Comparison of ENCODE assay signal across 22 cellular contexts in genomic region chr4:148215202-148215601, GRCh38.
DNase-seq lines count a peak whose midpoint lies in the region; ATAC-seq and TF ChIP-seq lines count a peak whose summit lies in the region.
"Had no signal": no experiment of that assay in that cellular context is flagged by ENCODE, and none has a peak within 500 bp of the region (broad histone marks: within the 10 kb centered on the region; RNA-seq: fewer than 3 reads in every experiment).

No MANE protein-coding gene starts in this region.

- H3K23me2 ChIP-seq in H9 (ENCODE audit: insufficient read length, low read depth, low read length, poor library complexity, severe bottlenecking), result no peaks in the 10 kb centered on the region

- no peaks in the 10 kb centered on the region for H3K79me1 ChIP-seq in H9 (ENCODE audit: insufficient read depth, low read depth, low read length, poor library complexity, severe bottlenecking)

- H3K56ac ChIP-seq in H9 (ENCODE audit: insufficient read length, low read depth, low read length), result no peak overlapping the region

- H3K4me3 ChIP-seq in heart left ventricle (peak overlapping the region in 1 of 12 donors; percentile 11), muscle layer of colon (ENCODE audit: low read depth in 1 of 2, low read length in 2 of 2) (peak overlapping the region in 1 of 2 donors; percentile 4), thyroid gland (replicated peaks in 1 of 3) (no peak overlapping the region)
- H3K4me3 ChIP-seq: cardiac muscle cell, neural progenitor cell had no signal

- H2BK12ac ChIP-seq in H9 (ENCODE audit: insufficient read length, low read depth, low read length), result no peak overlapping the region

- no peaks in the 10 kb centered on the region for H3K4me1 Mint-ChIP-seq in H9
- peaks cover 13% of the 10 kb centered on the region for H3K4me1 Mint-ChIP-seq in activated CD4-positive, alpha-beta T cell treated with anti-CD3 and anti-CD28 coated beads, Interleukin-2, amount 10 ng/mL, durations not matched to agents 24 days and 14 days

- H4K8ac ChIP-seq in H9 (replicated peaks; ENCODE audit: insufficient read length, low read depth, low read length), result no peak overlapping the region

- no peak overlapping the region for H3K23ac ChIP-seq in H9 (ENCODE audit: insufficient read length, low read depth, low read length)

- no peak overlapping the region for H3K4me2 ChIP-seq in H9 (ENCODE audit: insufficient read depth, insufficient read length, low read length)
- H3K4me2 ChIP-seq: neural progenitor cell had no signal

- no peaks in the 10 kb centered on the region for H4K20me1 ChIP-seq in H9 (ENCODE audit: control insufficient read depth, insufficient read depth, insufficient read length)

- no peaks in the 10 kb centered on the region for H3K9me3 Mint-ChIP-seq in H9
- H3K9me3 Mint-ChIP-seq in activated CD4-positive, alpha-beta T cell treated with anti-CD3 and anti-CD28 coated beads, Interleukin-2, amount 10 ng/mL, durations not matched to agents 24 days and 14 days, result peaks cover 4% of the 10 kb centered on the region
- H3K9me3 Mint-ChIP-seq: activated CD8-positive, alpha-beta T cell treated with anti-CD3 and anti-CD28 coated beads for 36 hours; activated naive CD4-positive, alpha-beta T cell treated with anti-CD3 and anti-CD28 coated beads, Interleukin-2, amount 50 U/mL, for 72 hours; endodermal cell; memory B cell; neural progenitor cell had no signal

- DNase-seq in astrocyte of the hippocampus (ENCODE audit: low read depth, low spot score), result peak; percentile 8
- DNase-seq in heart left ventricle, result peak in 1 of 5 donors; percentile 34
- DNase-seq in thyroid gland, result peak; percentile 32 to 41
- no peak for DNase-seq in iPS-NIHi11 (ENCODE audit: low spot score)
- no peak for DNase-seq in H9
- no peak for DNase-seq in activated CD4-positive, alpha-beta T cell treated with anti-CD3 and anti-CD28 coated beads, Interleukin-2, amount 10 ng/mL, durations not matched to agents 24 days and 14 days
- DNase-seq: activated CD8-positive, alpha-beta T cell treated with anti-CD3 and anti-CD28 coated beads for 36 hours; activated T-cell treated with anti-CD3 and anti-CD28 coated beads, Interleukin-2, amount 50 U/mL, for 48 hours; AML-193; COR-L47; endodermal cell; NCI-H1694 treated with DMSO at 0.1 percent for 48 hours; NCI-H345; SHP77 treated with DMSO at 0.1 percent for 48 hours; WERI-Rb-1 had no signal

- H3K27me3 Mint-ChIP-seq in H9 (ENCODE audit: low read depth), result no peaks in the 10 kb centered on the region
- no peaks in the 10 kb centered on the region for H3K27me3 Mint-ChIP-seq in activated CD4-positive, alpha-beta T cell treated with anti-CD3 and anti-CD28 coated beads, Interleukin-2, amount 10 ng/mL, durations not matched to agents 24 days and 14 days
- H3K27me3 Mint-ChIP-seq: activated CD8-positive, alpha-beta T cell treated with anti-CD3 and anti-CD28 coated beads for 36 hours; memory B cell had no signal

- no peaks in the 10 kb centered on the region for H3K36me3 Mint-ChIP-seq in H9 (ENCODE audit: insufficient read depth in 1 of 3, low read depth in 3 of 3)
- H3K36me3 Mint-ChIP-seq in activated CD4-positive, alpha-beta T cell treated with anti-CD3 and anti-CD28 coated beads, Interleukin-2, amount 10 ng/mL, durations not matched to agents 24 days and 14 days (ENCODE audit: low read depth), result no peaks in the 10 kb centered on the region
- H3K36me3 Mint-ChIP-seq: activated naive CD4-positive, alpha-beta T cell treated with anti-CD3 and anti-CD28 coated beads, Interleukin-2, amount 50 U/mL, for 72 hours; neural progenitor cell had no signal

- TF ChIP-seq POLR2A in heart left ventricle (IDR thresholded peaks at IDR 0.05) (no peak), thyroid gland (IDR thresholded peaks at IDR 0.05) (no peak)

- intact Hi-C loops in heart left ventricle (cut with DNase I) (loop anchor here in 1 of 10 donors (5.0 kb wide), 1 partner anchor 227 kb away; the partner anchor contains the start of gene NR3C2), thyroid gland (cut with DNase I) (no loop called here)
- intact Hi-C loops in activated CD4-positive, alpha-beta T cell treated with anti-CD3 and anti-CD28 coated beads, Interleukin-2, amount 10 ng/mL, durations not matched to agents 24 days and 14 days (cut with micrococcal nuclease), result no loop called here

- H3K4me3 Mint-ChIP-seq in H9, result no peak overlapping the region
- H3K4me3 Mint-ChIP-seq in activated CD4-positive, alpha-beta T cell treated with anti-CD3 and anti-CD28 coated beads, Interleukin-2, amount 10 ng/mL, durations not matched to agents 24 days and 14 days, result no peak overlapping the region
- H3K4me3 Mint-ChIP-seq: activated CD8-positive, alpha-beta T cell treated with anti-CD3 and anti-CD28 coated beads for 36 hours; endodermal cell; memory B cell; neural progenitor cell had no signal

- H2AK5ac ChIP-seq in H9 (ENCODE audit: insufficient read length, low read length), result no peak overlapping the region

- no peaks in the 10 kb centered on the region for H3K79me2 ChIP-seq in H9 (ENCODE audit: insufficient read depth, low read length)

- H3K36me3 ChIP-seq in heart left ventricle, result no peaks in the 10 kb centered on the region
- no peaks in the 10 kb centered on the region for H3K36me3 ChIP-seq in muscle layer of colon (ENCODE audit: insufficient read depth, low read length)
- no peaks in the 10 kb centered on the region for H3K36me3 ChIP-seq in thyroid gland
- H3K36me3 ChIP-seq: cardiac muscle cell, neural progenitor cell, WERI-Rb-1 had no signal

- 36 to 42% (median 39%) methylated on average over 3 of the region's 3 CpGs for WGBS in heart left ventricle, 4 donors
- 33 to 35% methylated on average over 3 of the region's 3 CpGs for WGBS in thyroid gland, 2 donors
- no CpG with 5 or more reads among the region's 3 CpGs for WGBS in H9 (ENCODE audit: extremely low coverage, insufficient read length, low lambda C conversion rate)

- no peak overlapping the region for H3K14ac ChIP-seq in H9 (ENCODE audit: insufficient read depth, low read length)

- H2BK5ac ChIP-seq in H9 (ENCODE audit: insufficient read length, low read length), result no peak overlapping the region

- no peaks in the 10 kb centered on the region for H3K9me3 ChIP-seq in heart left ventricle
- H3K9me3 ChIP-seq in muscle layer of colon (ENCODE audit: low read length), result no peaks in the 10 kb centered on the region
- H3K9me3 ChIP-seq in thyroid gland, result no peaks in the 10 kb centered on the region
- no peaks in the 10 kb centered on the region for H3K9me3 ChIP-seq in H9 (ENCODE audit: control insufficient read depth, low read depth, low read length)

- no peak overlapping the region for H3K4ac ChIP-seq in H9 (ENCODE audit: low read depth, low read length)

- H3K4me1 ChIP-seq in heart left ventricle (peaks cover 0 to 64% (median 33%) of the 10 kb centered on the region in 12 donors), muscle layer of colon (ENCODE audit: insufficient read depth, low read length) (peaks cover 52% of the 10 kb centered on the region), thyroid gland (peaks cover 24 to 42% of the 10 kb centered on the region in 2 donors), H9 (ENCODE audit: insufficient read depth, low read length) (no peaks in the 10 kb centered on the region)
- H3K4me1 ChIP-seq: foreskin keratinocyte had no signal

- no peak overlapping the region for H2AFZ ChIP-seq in H9 (ENCODE audit: low read length)
- H2AFZ ChIP-seq: neural progenitor cell had no signal

- H3K27ac ChIP-seq in heart left ventricle (peak overlapping the region in 10 of 12 donors; percentile 2 to 78 (median 66)), muscle layer of colon (ENCODE audit: low read depth, low read length) (peak overlapping the region; percentile 62), thyroid gland (peak overlapping the region; percentile 33 to 68 (median 60)), H9 (ENCODE audit: insufficient read length, low read depth, low read length) (no peak overlapping the region)
- H3K27ac ChIP-seq: cardiac muscle cell, foreskin keratinocyte, neural progenitor cell, WERI-Rb-1 had no signal

- no peak overlapping the region for H3K9ac ChIP-seq in muscle layer of colon (ENCODE audit: low read length)
- H3K9ac ChIP-seq in H9 (ENCODE audit: extremely low read depth, insufficient read length, low read length), result no peak overlapping the region
- H3K9ac ChIP-seq: neural progenitor cell had no signal

- no peak overlapping the region for H3K18ac ChIP-seq in H9 (ENCODE audit: insufficient read length, low read depth, low read length)

- H4K91ac ChIP-seq in H9 (ENCODE audit: insufficient read length, low read depth, low read length), result no peak overlapping the region

- no peak overlapping the region for H2BK120ac ChIP-seq in H9 (ENCODE audit: low read depth, low read length, poor library complexity, severe bottlenecking)

- no peak overlapping the region for H2BK15ac ChIP-seq in H9 (ENCODE audit: low read depth, low read length)

- no peak overlapping the region for H2BK20ac ChIP-seq in H9 (ENCODE audit: low read depth, low read length, poor library complexity, severe bottlenecking)

- H4K5ac ChIP-seq in H9 (ENCODE audit: insufficient read length, low read depth, low read length), result no peak overlapping the region

- H3K27ac Mint-ChIP-seq in H9, result no peak overlapping the region
- H3K27ac Mint-ChIP-seq in activated CD4-positive, alpha-beta T cell treated with anti-CD3 and anti-CD28 coated beads, Interleukin-2, amount 10 ng/mL, durations not matched to agents 24 days and 14 days, result no peak overlapping the region
- H3K27ac Mint-ChIP-seq: activated CD8-positive, alpha-beta T cell treated with anti-CD3 and anti-CD28 coated beads for 36 hours; endodermal cell; memory B cell; neural progenitor cell had no signal

- no peak overlapping the region for H3T11ph ChIP-seq in H9 (ENCODE audit: low read length)

- peak; percentile 34 to 68 (median 46) for ATAC-seq in heart left ventricle
- no peak for ATAC-seq in GM18873 (IDR thresholded peaks at IDR 0.05; ENCODE audit: low FRiP score, unreplicated experiment)
- ATAC-seq: activated CD8-positive, alpha-beta T cell treated with anti-CD3 and anti-CD28 coated beads for 36 hours; activated naive CD4-positive, alpha-beta T cell treated with anti-CD3 and anti-CD28 coated beads, Interleukin-2, amount 50 U/mL, for 72 hours had no signal

- peak in 2 of 12 donors; percentile 20 to 23 for TF ChIP-seq CTCF in heart left ventricle (IDR thresholded peaks at IDR 0.05)
- TF ChIP-seq CTCF in thyroid gland (IDR thresholded peaks at IDR 0.05), result peak in 3 of 6 experiments; percentile 9 to 20 (median 19)
- no peak for TF ChIP-seq CTCF in H9 (conservative IDR thresholded peaks at IDR 0.05)

- no peaks in the 10 kb centered on the region for H3K27me3 ChIP-seq in heart left ventricle
- H3K27me3 ChIP-seq in muscle layer of colon (ENCODE audit: control insufficient read depth in 1 of 2, insufficient read depth in 2 of 2, low read length in 2 of 2), result no peaks in the 10 kb centered on the region
- H3K27me3 ChIP-seq in thyroid gland, result no peaks in the 10 kb centered on the region
- H3K27me3 ChIP-seq in H9 (ENCODE audit: insufficient read depth, low read length), result no peaks in the 10 kb centered on the region
- H3K27me3 ChIP-seq: cardiac muscle cell, foreskin keratinocyte, neural progenitor cell had no signal

Comparison
In these comparisons a context has a peak if more than half of its experiments do, and no peak if none do; other contexts are left out.
1. DNase-seq: peak in astrocyte of the hippocampus (single experiment) and thyroid gland (2 of 2); none in iPS-NIHi11 (single experiment), H9 (single experiment) and activated CD4-positive, alpha-beta T cell treated with anti-CD3 and anti-CD28 coated beads, Interleukin-2, amount 10 ng/mL, durations not matched to agents 24 days and 14 days (single experiment).